Comparison of ENCODE assay signal across 26 cellular contexts in the genomic region with DNA sequence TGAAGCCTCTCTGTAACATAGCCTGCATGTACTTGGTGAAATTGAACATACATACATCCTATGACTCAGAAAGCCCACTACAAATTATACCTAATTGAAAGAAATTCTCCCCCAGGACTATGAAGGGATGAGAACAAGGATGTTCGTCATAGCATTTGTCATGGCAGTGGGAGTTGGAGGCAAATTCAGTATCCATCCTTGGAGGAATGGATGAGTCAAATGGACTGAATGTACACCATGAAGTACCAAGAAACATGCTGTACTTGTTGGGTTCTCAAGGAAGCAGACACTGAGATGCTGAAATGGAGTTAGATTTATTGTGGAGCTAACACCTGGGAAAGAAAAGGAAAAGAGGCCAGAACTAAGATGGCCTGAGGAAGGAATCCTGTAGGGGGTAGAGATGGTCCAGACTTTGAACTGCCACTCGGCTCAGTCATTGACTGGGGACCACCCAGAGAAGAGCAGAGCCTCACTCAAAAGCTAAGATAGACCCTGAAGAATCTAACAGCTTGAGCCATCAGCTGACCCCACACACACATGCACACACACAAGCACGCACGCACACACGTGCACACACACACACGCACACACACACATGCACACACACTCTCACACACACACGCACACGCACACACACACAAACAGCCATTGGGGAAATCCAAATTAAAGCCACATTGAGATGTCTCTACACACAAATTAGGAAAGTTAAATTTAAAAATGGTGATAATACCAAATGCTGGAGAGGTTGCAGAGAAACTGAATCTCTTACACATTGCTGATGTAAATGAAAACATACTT. TPM values are rescaled to one million over a fixed set of nuclear protein-coding genes. Genes with fewer than 3 reads are reported as not detected.
DNase-seq lines count a peak whose midpoint lies in the region; ATAC-seq and TF ChIP-seq lines count a peak whose summit lies in the region.
"Had no signal": no experiment of that assay in that cellular context is flagged by ENCODE, and none has a peak within 500 bp of the region (broad histone marks: within the 10 kb centered on the region; RNA-seq: fewer than 3 reads in every experiment).

No MANE protein-coding gene starts in this region.

- H3K27ac ChIP-seq in IMR-90 (ENCODE audit: insufficient read depth, low read length) (peak overlapping the region; percentile 58; the same call in 1 of the 2 replicates), esophagus muscularis mucosa (replicated peaks in 1 of 4) (no peak overlapping the region), suprapubic skin (no peak overlapping the region), dorsolateral prefrontal cortex (no peak overlapping the region)
- H3K27ac ChIP-seq: PC-9, SJSA1 had no signal

- H3K4me1 ChIP-seq in IMR-90 (ENCODE audit: control insufficient read depth, insufficient read depth, low read length) (peaks cover 5% of the 10 kb centered on the region; the same call in 1 of the 2 replicates), esophagus muscularis mucosa (peaks cover 5 to 17% (median 13%) of the 10 kb centered on the region in 4 donors), suprapubic skin (peaks cover 16% of the 10 kb centered on the region)
- H3K4me1 ChIP-seq: SJSA1 had no signal

- H3K79me1 ChIP-seq in IMR-90 (ENCODE audit: low read depth in 1 of 2, low read length in 2 of 2) = no peaks in the 10 kb centered on the region

- H3K4me1 Mint-ChIP-seq in osteocyte (ENCODE audit: unreplicated experiment) = no peaks in the 10 kb centered on the region

- TF ChIP-seq EP300 in esophagus muscularis mucosa (IDR thresholded peaks at IDR 0.05) = no peak
- TF ChIP-seq EP300 in suprapubic skin (IDR thresholded peaks at IDR 0.05) = no peak

- H3K4me3 Mint-ChIP-seq in osteocyte (ENCODE audit: unreplicated experiment) = no peak overlapping the region
- H3K4me3 Mint-ChIP-seq: B cell; CD14-positive monocyte; CD8-positive, alpha-beta memory T cell had no signal

- TF ChIP-seq CTCF in GM13977 (IDR thresholded peaks at IDR 0.05; ENCODE audit: extremely low read depth, insufficient read depth, missing control alignments) (no peak), IMR-90 (conservative IDR thresholded peaks at IDR 0.05; ENCODE audit: low read depth, low read length) (no peak), esophagus muscularis mucosa (IDR thresholded peaks at IDR 0.05) (no peak), osteocyte (IDR thresholded peaks at IDR 0.05) (no peak), suprapubic skin (IDR thresholded peaks at IDR 0.05) (no peak), dorsolateral prefrontal cortex (IDR thresholded peaks at IDR 0.05 in 54 of 56, conservative IDR thresholded peaks at IDR 0.05 in 2 of 56; ENCODE audit: low read depth in 1 of 56, partially characterized antibody in 56 of 56) (no peak)

- WGBS in IMR-90 (ENCODE audit: extremely low coverage in 2 of 2, insufficient read length in 1 of 2), 2 experiments = no CpG with 5 or more reads among the region's 8 CpGs
- WGBS in esophagus muscularis mucosa = 81% methylated on average over 8 of the region's 8 CpGs
- 87% methylated on average over 8 of the region's 8 CpGs for WGBS in suprapubic skin

- H2AK5ac ChIP-seq in IMR-90 (ENCODE audit: low read depth, low read length) = peak overlapping the region; percentile 35; the same call in 1 of the 2 replicates

- no peak overlapping the region for H4K91ac ChIP-seq in IMR-90 (ENCODE audit: insufficient read depth, low read depth, low read length)

- H2BK120ac ChIP-seq in IMR-90 (ENCODE audit: low read depth, low read length) = peak overlapping the region; percentile 46; the same call in 1 of the 2 replicates

- H3K9me3 Mint-ChIP-seq in osteocyte (ENCODE audit: unreplicated experiment) = peaks cover 8% of the 10 kb centered on the region

- no peaks in the 10 kb centered on the region; the same call in 1 of the 2 replicates for H3K9me1 ChIP-seq in IMR-90 (ENCODE audit: insufficient read depth, low read length)

- H3K36me3 ChIP-seq in IMR-90 (ENCODE audit: control insufficient read depth, insufficient read depth, low read length) (no peaks in the 10 kb centered on the region), esophagus muscularis mucosa (no peaks in the 10 kb centered on the region), suprapubic skin (no peaks in the 10 kb centered on the region)
- H3K36me3 ChIP-seq: SJSA1 had no signal

- no peak overlapping the region for H2AFZ ChIP-seq in IMR-90 (replicated peaks; ENCODE audit: low read length, poor library complexity)
- H2AFZ ChIP-seq: PC-9 had no signal

- intact Hi-C loops in IMR-90 (cut with micrococcal nuclease) = no loop called here
- intact Hi-C loops in esophagus muscularis mucosa (cut with DNase I) = loop anchor here (10.0 kb wide), 1 partner anchor 100 kb away; no protein-coding TSS in a partner anchor
- intact Hi-C loops in dorsolateral prefrontal cortex (cut with DNase I) = loop anchor here (5.0 kb wide), 1 partner anchor 97 kb away; no protein-coding TSS in a partner anchor

- BruUV-seq in IMR-90 (replicated peaks; lab: Mats Ljungman, UMichigan) = no TSS peak

- TF ChIP-seq RAD21 in IMR-90 (IDR thresholded peaks at IDR 0.05; ENCODE audit: low read length) = no peak

- in situ Hi-C loops in GM13977 (cut with MboI; ENCODE audit: low pct_unique_long_range_greater_than_20kb, low sequenced_read_pairs, unreplicated experiment) (no loop called here), IMR-90 (cut with MboI; ENCODE audit: low sequenced_read_pairs) (no loop called here)

- no peak overlapping the region; the same call in 1 of the 2 replicates for H3K4me2 ChIP-seq in IMR-90 (ENCODE audit: low read depth, low read length)
- H3K4me2 ChIP-seq: PC-9 had no signal

- H2BK15ac ChIP-seq in IMR-90 (ENCODE audit: low read depth, low read length) = no peak overlapping the region

- H4K8ac ChIP-seq in IMR-90 (ENCODE audit: low read depth in 2 of 2, low read length in 2 of 2) = no peak overlapping the region

- no peaks in the 10 kb centered on the region for H4K20me1 ChIP-seq in IMR-90 (ENCODE audit: insufficient read depth, low read length)

- TF ChIP-seq POLR2A in IMR-90 (IDR thresholded peaks at IDR 0.05; ENCODE audit: low read depth, low read length) = no peak
- no peak for TF ChIP-seq POLR2A in esophagus muscularis mucosa (IDR thresholded peaks at IDR 0.05; ENCODE audit: low read depth)
- TF ChIP-seq POLR2A in suprapubic skin (IDR thresholded peaks at IDR 0.05) = no peak

- H3K36me3 Mint-ChIP-seq in osteocyte (ENCODE audit: unreplicated experiment) = no peaks in the 10 kb centered on the region
- H3K36me3 Mint-ChIP-seq: CD14-positive monocyte had no signal

- H3K27ac Mint-ChIP-seq in osteocyte (ENCODE audit: unreplicated experiment) = no peak overlapping the region
- H3K27ac Mint-ChIP-seq: B cell had no signal

- H3K4me3 ChIP-seq in IMR-90 (ENCODE audit: insufficient read depth, low read depth, low read length) = no peak overlapping the region
- no peak overlapping the region for H3K4me3 ChIP-seq in esophagus muscularis mucosa
- H3K4me3 ChIP-seq in suprapubic skin = no peak overlapping the region
- H3K4me3 ChIP-seq in dorsolateral prefrontal cortex = no peak overlapping the region
- H3K4me3 ChIP-seq: PC-9, SJSA1 had no signal

- H3K27me3 ChIP-seq in IMR-90 (ENCODE audit: control insufficient read depth, insufficient read depth, low read length) (no peaks in the 10 kb centered on the region; the same call in 1 of the 2 replicates), esophagus muscularis mucosa (no peaks in the 10 kb centered on the region), suprapubic skin (no peaks in the 10 kb centered on the region), dorsolateral prefrontal cortex (peaks cover 0 to 11% (median 0%) of the 10 kb centered on the region in 45 donors)
- H3K27me3 ChIP-seq: SJSA1 had no signal

- H2BK5ac ChIP-seq in IMR-90 (ENCODE audit: low read depth, low read length, poor library complexity, severe bottlenecking) = no peak overlapping the region

- peak overlapping the region; percentile 23; the same call in 1 of the 2 replicates for H3K18ac ChIP-seq in IMR-90 (ENCODE audit: low read depth, low read length)

- no peak overlapping the region for H3K4ac ChIP-seq in IMR-90 (ENCODE audit: low read depth, low read length)

- H3K9me3 ChIP-seq in IMR-90 (ENCODE audit: control insufficient read depth, insufficient read depth, low read length) = no peaks in the 10 kb centered on the region; the same call in 1 of the 2 replicates
- peaks cover 0 to under 1% (median 0%) of the 10 kb centered on the region in 4 donors for H3K9me3 ChIP-seq in esophagus muscularis mucosa
- H3K9me3 ChIP-seq in suprapubic skin = no peaks in the 10 kb centered on the region
- H3K9me3 ChIP-seq: SJSA1 had no signal

- DNase-seq in GM13977 (ENCODE audit: low spot score) = peak; percentile 1
- DNase-seq in IMR-90 = no peak
- peak; percentile 24 for DNase-seq in esophagus muscularis mucosa (ENCODE audit: extremely low spot score)
- peak; percentile 49 for DNase-seq in osteocyte (ENCODE audit: extremely low spot score, unreplicated experiment)
- DNase-seq in NCI-H510A treated with DMSO at 0.1 percent for 48 hours (lab: John Stamatoyannopoulos, UW) = no peak
- DNase-seq in retina = no peak
- no peak for DNase-seq in suprapubic skin (ENCODE audit: low spot score in 2 of 2)
- DNase-seq in dorsolateral prefrontal cortex = no peak
- DNase-seq: CD8-positive, alpha-beta memory T cell; DMS79 treated with DMSO at 0.1 percent for 48 hours; GF-D8; HCEC 1CT; Karpas-422; MV-4-11; NCI-H1105; NCI-H1436 treated with DMSO at 0.1 percent for 48 hours; NCI-H187 treated with DMSO at 0.1 percent for 48 hours; NCI-H2171 treated with DMSO at 0.1 percent for 48 hours; NCI-H524 treated with DMSO at 0.1 percent for 48 hours; PC-9; Right ventricle myocardium superior; RPMI8226 had no signal

- no peak for ATAC-seq in IMR-90 (ENCODE audit: low read depth)

- no peak overlapping the region for H3K9ac ChIP-seq in IMR-90 (ENCODE audit: low read depth, low read length)

- POLR2A ChIA-PET in IMR-90 (lab: Charles Lee; ENCODE audit: unreplicated experiment) = no interaction called here

- CTCF ChIA-PET in IMR-90 (lab: Yijun Ruan, JAX) = no interaction called here

- no peak overlapping the region for H3K23ac ChIP-seq in IMR-90 (ENCODE audit: low read depth, low read length)

- H3K14ac ChIP-seq in IMR-90 (replicated peaks; ENCODE audit: low read depth, low read length) = no peak overlapping the region

- dilution Hi-C loops in IMR-90 (cut with HindIII; ENCODE audit: low sequenced_read_pairs, unreplicated experiment) = no loop called here

- H2AK9ac ChIP-seq in IMR-90 (replicated peaks; ENCODE audit: low read depth, low read length, poor library complexity) = no peak overlapping the region

- no peak overlapping the region; the same call in 1 of the 2 replicates for H4K5ac ChIP-seq in IMR-90 (ENCODE audit: low read depth, low read length)

- H3K27me3 Mint-ChIP-seq in osteocyte (ENCODE audit: unreplicated experiment) = peaks cover 18% of the 10 kb centered on the region

- H2BK20ac ChIP-seq in IMR-90 (ENCODE audit: low read depth, low read length) = no peak overlapping the region

- H3K56ac ChIP-seq in IMR-90 (ENCODE audit: extremely low read depth, insufficient read depth, low read length) = no peak overlapping the region

RNA-seq across cellular contexts. Expression of a gene that starts 22.3 kb away (rescaled TPM):
- total RNA-seq in IMR-90 (2012; rRNA removed) (not detected in 2 replicates), esophagus muscularis mucosa (under 1 TPM in 3 of 4 donors, not detected in 1; 0.23 to 0.45 (median 0.33) TPM), osteocyte (not detected in 2 replicates), suprapubic skin (1 to 10 TPM; 1.9 to 5.5 (median 2.3) TPM), dorsolateral prefrontal cortex (under 1 TPM in 2 of 120 experiments, not detected in 118; 0.36 to 0.68 TPM)
- polyA plus RNA-seq in IMR-90 (2012; rRNA removed) = not detected in 2 replicates
- polyA plus RNA-seq in IMR-90 (2012; cell fraction: cytosol; rRNA removed) = not detected in 2 replicates
- polyA plus RNA-seq in IMR-90 (2012; cell fraction: nucleus; rRNA removed; ENCODE audit: low replicate concordance) = not detected in 2 replicates
- total RNA-seq: A673; B cell; CD8-positive, alpha-beta memory T cell; Right ventricle myocardium superior; SJSA1 had no signal
- polyA plus RNA-seq: CD8-positive, alpha-beta memory T cell had no signal

Comparison
In these comparisons a context has a peak if more than half of its experiments do, and no peak if none do; other contexts are left out.
1. DNase-seq: peak in GM13977 (single experiment), esophagus muscularis mucosa (single experiment) and osteocyte (single experiment); none in IMR-90 (single experiment), NCI-H510A treated with DMSO at 0.1 percent for 48 hours (single experiment), retina (single experiment), suprapubic skin (0 of 2) and dorsolateral prefrontal cortex (0 of 10).